ENCODE assay signal across 8 cellular contexts in the genomic region with DNA sequence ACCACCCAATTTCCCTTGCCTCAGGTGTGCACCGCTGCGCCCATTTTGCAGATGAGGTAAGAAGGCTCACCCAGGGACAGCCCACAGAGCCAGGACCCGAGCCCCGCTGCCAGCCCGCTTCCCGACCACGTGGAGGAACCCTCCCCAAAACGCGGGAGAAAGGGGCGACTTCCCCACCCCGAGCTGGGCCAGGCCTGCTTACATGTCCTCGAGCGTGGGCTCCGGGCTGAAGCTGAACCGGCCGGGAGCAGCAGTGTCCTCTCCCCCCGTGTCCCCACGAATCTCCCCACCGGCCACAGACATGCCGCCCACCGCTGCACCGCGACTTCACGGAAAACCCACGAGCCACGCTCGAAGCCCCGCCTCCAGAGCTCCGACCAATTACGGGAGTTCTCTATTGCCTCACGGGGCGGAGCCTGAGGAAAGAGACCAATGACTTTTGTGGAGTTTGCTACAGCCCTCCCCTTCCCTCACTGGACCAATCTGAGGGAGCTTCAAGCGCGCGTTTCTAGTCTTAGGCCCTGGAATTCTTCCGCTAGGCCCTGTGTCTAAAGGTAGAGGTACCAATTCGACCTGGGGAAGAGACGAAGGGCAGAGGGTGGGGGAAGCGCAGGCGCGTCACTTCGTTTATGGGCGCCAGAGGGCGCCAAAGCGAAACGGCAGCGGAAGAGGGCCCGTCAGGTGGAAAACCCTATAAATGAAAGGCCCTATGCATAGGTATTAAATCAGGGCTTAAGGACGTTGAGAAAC. TPM values are rescaled to one million over a fixed set of nuclear protein-coding genes. Genes with fewer than 3 reads are reported as not detected.
DNase-seq lines count a peak whose midpoint lies in the region; ATAC-seq and TF ChIP-seq lines count a peak whose summit lies in the region.

A gene (minus strand): TSS at position 353 of the 750 bp plus-strand sequence. CDS start 50 bp downstream, at position 303.

- H3K9me2 ChIP-seq in GM23248 (ENCODE audit: insufficient read depth), result no peaks in the 10 kb centered on the region

- no peaks in the 10 kb centered on the region for H3K9me3 Mint-ChIP-seq in activated T-helper 1 cell treated with anti-CD3 and anti-CD28 coated beads, Interleukin-12 subunit alpha, Interleukin-12 subunit beta, Interleukin-2, Interleukin-4 antibody, amounts not matched to agents 30 ng/mL and 10 ng/mL and 1 ng/mL, durations not matched to agents 14 hours and 24 hours and 36 hours
- H3K9me3 Mint-ChIP-seq in naive thymus-derived CD8-positive, alpha-beta T cell, result no peaks in the 10 kb centered on the region

- H3K79me2 ChIP-seq in GM23248 (ENCODE audit: insufficient read depth), result peaks cover 15% of the 10 kb centered on the region; the same call in 1 of the 2 replicates

- peak within 1 kb of the TSS; percentile 16 for H3K27ac ChIP-seq in GM23248

- no peak within 1 kb of the TSS for H3K4me3 Mint-ChIP-seq in activated T-helper 1 cell treated with anti-CD3 and anti-CD28 coated beads, Interleukin-12 subunit alpha, Interleukin-12 subunit beta, Interleukin-2, Interleukin-4 antibody, amounts not matched to agents 30 ng/mL and 10 ng/mL and 1 ng/mL, durations not matched to agents 14 hours and 24 hours and 36 hours
- H3K4me3 Mint-ChIP-seq in naive thymus-derived CD8-positive, alpha-beta T cell, result no peak within 1 kb of the TSS

- H3K4me1 Mint-ChIP-seq in activated T-helper 1 cell treated with anti-CD3 and anti-CD28 coated beads, Interleukin-12 subunit alpha, Interleukin-12 subunit beta, Interleukin-2, Interleukin-4 antibody, amounts not matched to agents 30 ng/mL and 10 ng/mL and 1 ng/mL, durations not matched to agents 14 hours and 24 hours and 36 hours (ENCODE audit: low read depth), result peaks cover 31% of the 10 kb centered on the region
- H3K4me1 Mint-ChIP-seq in naive thymus-derived CD8-positive, alpha-beta T cell, result peaks cover 5 to 35% (median 12%) of the 10 kb centered on the region in 4 donors

- 0 to 2% methylated on average over 46 to 49 of the region's 49 CpGs for WGBS in GM23248 (ENCODE audit: low coverage in 1 of 2, low lambda C conversion rate in 2 of 2, missing lambda C conversion rate in 2 of 2), 2 experiments

- TF ChIP-seq CTCF in fibroblast of mammary gland (conservative IDR thresholded peaks at IDR 0.05; ENCODE audit: control insufficient read depth, insufficient read depth, low read depth, low read length), result peak; percentile 63

- no peaks in the 10 kb centered on the region for H3K36me3 ChIP-seq in GM23248 (ENCODE audit: low read depth)

- no peaks in the 10 kb centered on the region for H3K27me3 ChIP-seq in GM23248 (replicated peaks; ENCODE audit: insufficient read depth)

- H3K27ac Mint-ChIP-seq in activated T-helper 1 cell treated with anti-CD3 and anti-CD28 coated beads, Interleukin-12 subunit alpha, Interleukin-12 subunit beta, Interleukin-2, Interleukin-4 antibody, amounts not matched to agents 30 ng/mL and 10 ng/mL and 1 ng/mL, durations not matched to agents 14 hours and 24 hours and 36 hours, result no peak within 1 kb of the TSS
- peak within 1 kb of the TSS in 4 of 10 donors; percentile 52 to 80 (median 75) for H3K27ac Mint-ChIP-seq in naive thymus-derived CD8-positive, alpha-beta T cell

- no peaks in the 10 kb centered on the region for H3F3A ChIP-seq in GM23248 (ENCODE audit: insufficient read depth)

- H4K20me1 ChIP-seq in GM23248 (ENCODE audit: insufficient read depth), result no peaks in the 10 kb centered on the region

- intact Hi-C loops in activated T-helper 1 cell treated with anti-CD3 and anti-CD28 coated beads, Interleukin-12 subunit alpha, Interleukin-12 subunit beta, Interleukin-2, Interleukin-4 antibody, amounts not matched to agents 30 ng/mL and 10 ng/mL and 1 ng/mL, durations not matched to agents 14 hours and 24 hours and 36 hours (cut with micrococcal nuclease), result loop anchor here (1.0 kb wide), 15 partner anchors 15 to 492 kb away; a partner anchor contains a TSS

- H3K9me3 ChIP-seq in GM23248 (ENCODE audit: low read depth), result no peaks in the 10 kb centered on the region

- peaks cover 15% of the 10 kb centered on the region for H3K36me3 Mint-ChIP-seq in activated T-helper 1 cell treated with anti-CD3 and anti-CD28 coated beads, Interleukin-12 subunit alpha, Interleukin-12 subunit beta, Interleukin-2, Interleukin-4 antibody, amounts not matched to agents 30 ng/mL and 10 ng/mL and 1 ng/mL, durations not matched to agents 14 hours and 24 hours and 36 hours (ENCODE audit: low read depth)
- peaks cover 0 to 29% (median 0%) of the 10 kb centered on the region in 3 donors for H3K36me3 Mint-ChIP-seq in naive thymus-derived CD8-positive, alpha-beta T cell

- 0 out of 2 replicates have a peak, but pooled peaks cover 6% of the 10 kb centered on the region for H3K4me1 ChIP-seq in GM23248 (ENCODE audit: insufficient read depth)

- POLR2A ChIA-PET in naive thymus-derived CD8-positive, alpha-beta T cell (lab: Charles Lee), result interaction anchor here (0.5 to 3.6 kb wide), 41 partner anchors 10 to 579 kb away, joined by 3 to 75 read pairs (median 6); a partner anchor contains a TSS

- peak within 1 kb of the TSS; percentile 84 for H3K4me3 ChIP-seq in GM23248
- peak within 1 kb of the TSS; percentile 86 for H3K4me3 ChIP-seq in fibroblast of mammary gland (ENCODE audit: control insufficient read depth, low read depth, low read length)

- DNase-seq in EH (ENCODE audit: low read depth) (peak; percentile 99), GM23248 (peak; percentile 99), Kasumi-1 (lab: John Stamatoyannopoulos, UW) (peak; percentile 96 to 97), RKO (ENCODE audit: low spot score) (peak; percentile 99), fibroblast of mammary gland (ENCODE audit: low read depth) (peak; percentile 97)
- DNase-seq in activated T-helper 1 cell treated with anti-CD3 and anti-CD28 coated beads, Interleukin-12 subunit alpha, Interleukin-12 subunit beta, Interleukin-2, Interleukin-4 antibody, amounts not matched to agents 30 ng/mL and 10 ng/mL and 1 ng/mL, durations not matched to agents 14 hours and 24 hours and 36 hours (ENCODE audit: low spot score), result peak; percentile 96
- DNase-seq in naive thymus-derived CD8-positive, alpha-beta T cell, result peak; percentile 84 to 99 (median 96)
- peak; percentile 93 to 98 (median 96) for DNase-seq in stimulated activated naive CD4-positive, alpha-beta T cell (lab: John Stamatoyannopoulos, UW)

- peak within 1 kb of the TSS; percentile 70 for H3K9ac ChIP-seq in GM23248

- peak; percentile 97 for ATAC-seq in naive thymus-derived CD8-positive, alpha-beta T cell

- peak within 1 kb of the TSS; percentile 85 for H3K4me2 ChIP-seq in GM23248 (ENCODE audit: unreplicated experiment)

- peak within 1 kb of the TSS; percentile 93 for H2AFZ ChIP-seq in GM23248

- no peaks in the 10 kb centered on the region for H3K27me3 Mint-ChIP-seq in activated T-helper 1 cell treated with anti-CD3 and anti-CD28 coated beads, Interleukin-12 subunit alpha, Interleukin-12 subunit beta, Interleukin-2, Interleukin-4 antibody, amounts not matched to agents 30 ng/mL and 10 ng/mL and 1 ng/mL, durations not matched to agents 14 hours and 24 hours and 36 hours (ENCODE audit: insufficient read depth)
- no peaks in the 10 kb centered on the region for H3K27me3 Mint-ChIP-seq in naive thymus-derived CD8-positive, alpha-beta T cell

- in situ Hi-C loops in GM23248 (cut with MboI), result no loop called here

RNA-seq across cellular contexts. Expression of the gene that starts here (rescaled TPM):
- 20.2 and 24.3 TPM in 2 replicates for total RNA-seq in GM23248 (2014; rRNA removed; shearing (Covaris generic))
- 45.7 and 47.3 TPM in 2 replicates for polyA plus RNA-seq in GM23248 (2016; fragmentation: Nextera tagmentation; extraction: Ambion mirVana)
- total RNA-seq in activated T-helper 1 cell treated with anti-CD3 and anti-CD28 coated beads, Interleukin-12 subunit alpha, Interleukin-12 subunit beta, Interleukin-2, Interleukin-4 antibody, amounts not matched to agents 30 ng/mL and 10 ng/mL and 1 ng/mL, durations not matched to agents 14 hours and 24 hours and 36 hours, result 173 and 178 TPM in 2 replicates
- 10 to 100 TPM; 15.2 to 16.7 TPM for total RNA-seq in naive thymus-derived CD8-positive, alpha-beta T cell
- 10 to 100 TPM; 63.0 to 79.6 (median 64.0) TPM for polyA plus RNA-seq in naive thymus-derived CD8-positive, alpha-beta T cell

Comparison
In these comparisons a context has a peak if more than half of its experiments do, and no peak if none do; other contexts are left out.
1. Peak in every context shown above with its lines: DNase-seq, ATAC-seq, H3K4me3 ChIP-seq and H3K27ac ChIP-seq.